32 cellular contexts compared by ENCODE assay signal in the genomic region with DNA sequence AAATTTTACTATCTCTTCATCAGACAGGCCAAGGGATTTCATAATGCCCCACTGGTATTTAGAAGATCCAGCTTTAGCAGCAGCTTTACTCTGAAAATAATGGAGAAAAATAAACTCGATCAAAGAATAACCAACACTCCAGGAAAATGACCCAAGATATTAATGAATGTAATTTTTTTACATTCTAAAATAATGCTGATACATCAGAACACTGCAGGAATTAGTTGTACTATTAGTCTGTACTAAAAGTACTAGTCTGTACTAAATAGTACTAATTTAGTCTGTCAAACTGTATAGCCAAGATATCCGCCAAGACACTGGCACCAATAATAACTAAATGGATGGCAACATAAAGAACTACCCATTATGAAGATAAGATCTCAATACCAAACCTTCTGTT. TPM values are rescaled to one million over a fixed set of nuclear protein-coding genes. Genes with fewer than 3 reads are reported as not detected.
"Had no signal": no experiment of that assay in that cellular context is flagged by ENCODE, and none has a peak within 500 bp of the region (broad histone marks: within the 10 kb centered on the region; RNA-seq: fewer than 3 reads in every experiment).

No MANE protein-coding gene starts in this region.

- H3K4me1 ChIP-seq: ascending aorta had no signal

- ATAC-seq: activated CD4-positive, alpha-beta T cell treated with anti-CD3 and anti-CD28 coated beads for 36 hours; activated CD4-positive, CD25-positive, alpha-beta regulatory T cell treated with anti-CD3 and anti-CD28 coated beads, Interleukin-2, amount 50 U/mL, for 24 hours; activated CD8-positive, alpha-beta memory T cell treated with anti-CD3 and anti-CD28 coated beads, Interleukin-2, amount 10 ng/mL, durations not matched to agents 7 days and 5 days; activated CD8-positive, alpha-beta T cell treated with anti-CD3 and anti-CD28 coated beads, Interleukin-2, amount 10 ng/mL, durations not matched to agents 7 days and 5 days; activated naive CD8-positive, alpha-beta T cell treated with anti-CD3 and anti-CD28 coated beads, Interleukin-2, amount 50 U/mL, for 24 hours; WTC11 had no signal

- DNase-seq: activated CD4-positive, alpha-beta memory T cell treated with anti-CD3 and anti-CD28 coated beads, Interleukin-2, amount 10 ng/mL, durations not matched to agents 7 days and 5 days; activated CD4-positive, alpha-beta T cell treated with anti-CD3 and anti-CD28 coated beads for 1 hour; activated CD4-positive, alpha-beta T cell treated with anti-CD3 and anti-CD28 coated beads for 36 hours; activated CD4-positive, alpha-beta T cell treated with anti-CD3 and anti-CD28 coated beads for 48 hours; activated CD4-positive, alpha-beta T cell treated with anti-CD3 and anti-CD28 coated beads, Interleukin-2, amount 10 ng/mL, durations not matched to agents 7 days and 5 days; activated CD4-positive, alpha-beta T cell treated with anti-CD3 and anti-CD28 coated beads, Interleukin-2, amount 50 U/mL, for 48 hours; activated CD4-positive, CD25-positive, alpha-beta regulatory T cell; activated CD8-positive, alpha-beta memory T cell treated with anti-CD3 and anti-CD28 coated beads for 24 hours; activated CD8-positive, alpha-beta memory T cell treated with anti-CD3 and anti-CD28 coated beads, Interleukin-2, amount 10 ng/mL, durations not matched to agents 7 days and 5 days; activated CD8-positive, alpha-beta memory T cell treated with anti-CD3 and anti-CD28 coated beads, Interleukin-2, amount 50 U/mL, for 48 hours; activated CD8-positive, alpha-beta T cell treated with anti-CD3 and anti-CD28 coated beads, Interleukin-2, amount 10 ng/mL, durations not matched to agents 7 days and 5 days; activated effector memory CD4-positive, alpha-beta T cell treated with Interleukin-2 at 50 U/mL for 16 hours; activated gamma-delta T cell; activated naive CD4-positive, alpha-beta T cell treated with anti-CD3 and anti-CD28 coated beads, Interleukin-2, amount 10 ng/mL, durations not matched to agents 7 days and 5 days; activated naive CD4-positive, alpha-beta T cell treated with Interleukin-2 at 50 U/mL for 16 hours; activated naive CD8-positive, alpha-beta T cell treated with anti-CD3 and anti-CD28 coated beads, Interleukin-2, amount 10 ng/mL, durations not matched to agents 7 days and 5 days; activated naive CD8-positive, alpha-beta T cell treated with anti-CD3 and anti-CD28 coated beads, Interleukin-2, amount 50 U/mL, for 24 hours; activated T-cell treated with anti-CD3 and anti-CD28 coated beads, Interleukin-2, amount 50 U/mL, for 24 hours; activated T-cell treated with anti-CD3 and anti-CD28 coated beads, Interleukin-2, amount 50 U/mL, for 48 hours; amygdala; anterior cingulate cortex; caudate nucleus; cerebellar nuclear complex; T-helper 2 cell; T-helper 9 cell; WERI-Rb-1 had no signal

- FAIRE-seq: bronchial epithelial cell, TTC549 had no signal

- H3K4me3 ChIP-seq: ascending aorta, cardiac muscle cell had no signal

- H3K27ac ChIP-seq: ascending aorta, cardiac muscle cell, WERI-Rb-1 had no signal

- H3K9me3 ChIP-seq: ascending aorta had no signal

- H3K27me3 ChIP-seq: ascending aorta, cardiac muscle cell had no signal

RNA-seq across cellular contexts. Expression of a gene that starts 59.0 kb away (rescaled TPM):
- total RNA-seq: ascending aorta, cardiac muscle cell had no signal
